Comparison of ENCODE assay signal across 9 cellular contexts in genomic region chr3:170529912-170530311, GRCh38. TPM values are rescaled to one million over a fixed set of nuclear protein-coding genes. Genes with fewer than 3 reads are reported as not detected.
"Had no signal": no experiment of that assay in that cellular context is flagged by ENCODE, and none has a peak within 500 bp of the region (broad histone marks: within the 10 kb centered on the region; RNA-seq: fewer than 3 reads in every experiment).

No MANE protein-coding gene starts in this region.

- ATAC-seq: HCT116 had no signal

- H3K9me3 ChIP-seq: HAP-1 had no signal

- H3K27me3 Mint-ChIP-seq: IgD-negative memory B cell had no signal

- H3K27ac Mint-ChIP-seq: IgD-negative memory B cell had no signal

- DNase-seq: GOT3, H7, KG1 had no signal

- H3K4me3 ChIP-seq: HAP-1 had no signal

- H3K4me1 Mint-ChIP-seq: IgD-negative memory B cell had no signal

- H3K9me3 Mint-ChIP-seq: IgD-negative memory B cell had no signal

- H3K4me3 Mint-ChIP-seq: IgD-negative memory B cell had no signal

- FAIRE-seq: HTR-8/SVneo had no signal

- H3K36me3 ChIP-seq: HAP-1 had no signal

- H3K4me1 ChIP-seq: HAP-1 had no signal

RNA-seq across cellular contexts. Expression of gene SLC7A14, which starts 56.0 kb away (rescaled TPM):
- total RNA-seq: H4, HT-29 had no signal
- polyA plus RNA-seq: IgD-negative memory B cell had no signal
